1 cellular context compared by ENCODE assay signal in genomic region chr4:7041246-7041645, GRCh38.
TF ChIP-seq lines count a peak whose summit lies in the region.

No MANE protein-coding gene starts in this region.

TF ChIP-seq in neural cell, 6 proteins besides CTCF, POLR2A, EP300 and RAD21 (continued from another document):
- no peak for TF ChIP-seq REST (IDR thresholded peaks at IDR 0.05; ENCODE audit: borderline replicate concordance)
